In genomic region chr20:45968081-45968671, GRCh38 we compare ENCODE assay signal across 23 cellular contexts. TPM values are rescaled to one million over a fixed set of nuclear protein-coding genes. Genes with fewer than 3 reads are reported as not detected.
A peak's percentile ranks its signal among the peaks of the same experiment; 100 is the strongest.
DNase-seq lines count a peak whose midpoint lies in the region; TF ChIP-seq lines count a peak whose summit lies in the region.
"Had no signal": no experiment of that assay in that cellular context is flagged by ENCODE, and none has a peak within 500 bp of the region (broad histone marks: within the 10 kb centered on the region; RNA-seq: fewer than 3 reads in every experiment).

No MANE protein-coding gene starts in this region.

- H3K27ac ChIP-seq in BLaER1 treated with 17β-estradiol and CSF1 and Interleukin-3, amounts not matched to agents 10 nM and 100 nM, result peak overlapping the region in 3 of 11 experiments; percentile 9 to 100 (median 34); a peak in 3 of 22 replicates
- H3K27ac ChIP-seq in fibroblast of lung (ENCODE audit: insufficient read depth, low read length) (peak overlapping the region; percentile 49), sigmoid colon (no peak overlapping the region)
- H3K27ac ChIP-seq: ascending aorta, colonic mucosa, foreskin keratinocyte, KMS-11, neural progenitor cell, uterus had no signal

- no peak for TF ChIP-seq CTCF in fibroblast of lung (conservative IDR thresholded peaks at IDR 0.05 in 1 of 2, IDR thresholded peaks at IDR 0.05 in 1 of 2; ENCODE audit: low read depth in 1 of 2, low read length in 2 of 2)
- no peak for TF ChIP-seq CTCF in sigmoid colon (IDR thresholded peaks at IDR 0.05)
- TF ChIP-seq CTCF in foreskin fibroblast (IDR thresholded peaks at IDR 0.05; ENCODE audit: low read depth, low read length), result no peak

- H3K4me1 ChIP-seq in BLaER1 treated with 17β-estradiol and CSF1 and Interleukin-3, amounts not matched to agents 10 nM and 100 nM, result peaks cover 37 to 52% (median 44%) of the 10 kb centered on the region in 10 experiments
- H3K4me1 ChIP-seq in fibroblast of lung (ENCODE audit: control insufficient read depth, extremely low read depth, insufficient read depth, low read length) (peaks cover 12% of the 10 kb centered on the region), sigmoid colon (peaks cover 0 to 36% (median 25%) of the 10 kb centered on the region in 4 donors)

- no peaks in the 10 kb centered on the region; a peak in 2 of 22 replicates for H3K9me3 ChIP-seq in BLaER1 treated with 17β-estradiol and CSF1 and Interleukin-3, amounts not matched to agents 10 nM and 100 nM (replicated peaks in 1 of 11)
- H3K9me3 ChIP-seq in fibroblast of lung (ENCODE audit: control insufficient read depth, insufficient read depth, low read depth, low read length), result no peaks in the 10 kb centered on the region
- H3K9me3 ChIP-seq in sigmoid colon, result no peaks in the 10 kb centered on the region
- H3K9me3 ChIP-seq: ascending aorta, colonic mucosa, uterus had no signal

- H3K27me3 ChIP-seq in BLaER1 treated with 17β-estradiol and CSF1 and Interleukin-3, amounts not matched to agents 10 nM and 100 nM, result no peaks in the 10 kb centered on the region
- H3K27me3 ChIP-seq in fibroblast of lung (ENCODE audit: control insufficient read depth, insufficient read depth, low read length), result no peaks in the 10 kb centered on the region
- no peaks in the 10 kb centered on the region for H3K27me3 ChIP-seq in sigmoid colon
- H3K27me3 ChIP-seq: ascending aorta, colonic mucosa, foreskin keratinocyte, neural progenitor cell, uterus had no signal

- peaks cover 21 to 66% (median 42%) of the 10 kb centered on the region in 11 experiments; a peak in 20 of 22 replicates for H4K20me1 ChIP-seq in BLaER1 treated with 17β-estradiol and CSF1 and Interleukin-3, amounts not matched to agents 10 nM and 100 nM
- H4K20me1 ChIP-seq in fibroblast of lung (ENCODE audit: control insufficient read depth, extremely low read depth, insufficient read depth, low read length), result no peaks in the 10 kb centered on the region

- WGBS in sigmoid colon, 2 donors, result 95 to 97% methylated on average over 10 of the region's 10 CpGs

- H3K36me3 ChIP-seq in BLaER1 treated with 17β-estradiol and CSF1 and Interleukin-3, amounts not matched to agents 10 nM and 100 nM, result peaks cover 60 to 66% (median 65%) of the 10 kb centered on the region in 11 experiments
- H3K36me3 ChIP-seq in fibroblast of lung (ENCODE audit: control insufficient read depth, insufficient read depth, low read length) (peaks cover 32% of the 10 kb centered on the region), sigmoid colon (peaks cover 38 to 65% (median 55%) of the 10 kb centered on the region in 4 donors)
- H3K36me3 ChIP-seq: neural progenitor cell, uterus had no signal

- peak overlapping the region in 4 of 11 experiments; percentile 33 to 96 (median 94); a peak in 8 of 22 replicates for H3K4me2 ChIP-seq in BLaER1 treated with 17β-estradiol and CSF1 and Interleukin-3, amounts not matched to agents 10 nM and 100 nM
- no peak overlapping the region for H3K4me2 ChIP-seq in fibroblast of lung (ENCODE audit: extremely low read depth, insufficient read depth, low read length)
- H3K4me2 ChIP-seq: KMS-11, neural progenitor cell had no signal

- TF ChIP-seq EP300 in sigmoid colon (IDR thresholded peaks at IDR 0.05), result no peak

- peak overlapping the region in 7 of 11 experiments; percentile 17 to 99 (median 33); a peak in 6 of 22 replicates for H3K9ac ChIP-seq in BLaER1 treated with 17β-estradiol and CSF1 and Interleukin-3, amounts not matched to agents 10 nM and 100 nM
- no peak overlapping the region for H3K9ac ChIP-seq in fibroblast of lung (ENCODE audit: insufficient read depth, low read length)
- H3K9ac ChIP-seq: KMS-11, neural progenitor cell had no signal

- peaks cover 29% of the 10 kb centered on the region for H3K79me2 ChIP-seq in fibroblast of lung (ENCODE audit: control insufficient read depth, insufficient read depth, low read length)

- intact Hi-C loops in sigmoid colon (cut with DNase I), result no loop called here

- peak; percentile 29 for DNase-seq in MV-4-11 (lab: John Stamatoyannopoulos, UW)
- DNase-seq in fibroblast of lung (ENCODE audit: low read depth in 2 of 2), result no peak
- peak; percentile 64 for DNase-seq in sigmoid colon
- DNase-seq in foreskin fibroblast, result no peak
- no peak for DNase-seq in NCI-H82 treated with DMSO at 0.1 percent for 48 hours (lab: John Stamatoyannopoulos, UW; ENCODE audit: unreplicated experiment)
- no peak for DNase-seq in GOT3 (lab: John Stamatoyannopoulos, UW)
- DNase-seq: activated CD4-positive, alpha-beta T cell treated with anti-CD3 and anti-CD28 coated beads for 4 hours; activated naive CD4-positive, alpha-beta T cell; colonic mucosa; foreskin keratinocyte; GDM1; kidney glomerular epithelial cell; midbrain; NCI-H1105 treated with DMSO at 0.1 percent for 48 hours; NCI-H526; PC-3; T1000; uterus had no signal

- TF ChIP-seq POLR2A in sigmoid colon (IDR thresholded peaks at IDR 0.05), result no peak

- no peak overlapping the region for H3K4me3 ChIP-seq in BLaER1 treated with 17β-estradiol and CSF1 and Interleukin-3, amounts not matched to agents 10 nM and 100 nM
- no peak overlapping the region for H3K4me3 ChIP-seq in fibroblast of lung (replicated peaks in 1 of 4; ENCODE audit: control extremely low read depth in 1 of 4, insufficient read depth in 1 of 4, low read depth in 3 of 4, low read length in 4 of 4)
- H3K4me3 ChIP-seq in sigmoid colon, result no peak overlapping the region
- H3K4me3 ChIP-seq in foreskin fibroblast (ENCODE audit: low read depth in 1 of 2, low read length in 2 of 2), result no peak overlapping the region
- H3K4me3 ChIP-seq: ascending aorta, colonic mucosa, neural progenitor cell, uterus had no signal

- H2AFZ ChIP-seq in fibroblast of lung (ENCODE audit: low read length), result no peak overlapping the region
- H2AFZ ChIP-seq: neural progenitor cell had no signal

RNA-seq across cellular contexts. Expression of gene ZNF335, which starts 3.8 kb away (rescaled TPM):
- total RNA-seq in fibroblast of lung, result 7.2 and 10.2 TPM in 2 replicates
- polyA plus RNA-seq in fibroblast of lung, result 4.8 and 6.7 TPM in 2 replicates
- polyA plus RNA-seq in fibroblast of lung (2012), result 6.9 and 8.5 TPM in 2 replicates
- polyA minus RNA-seq in fibroblast of lung (ENCODE audit: low replicate concordance), result 24.7 and 35.4 TPM in 2 replicates
- total RNA-seq in sigmoid colon, result 10 to 100 TPM; 12.0 to 24.4 (median 14.9) TPM
- polyA plus RNA-seq in sigmoid colon, result 10 to 100 TPM in 1 of 3 donors, 1 to 10 TPM in 2; 5.4 to 17.1 (median 5.5) TPM

RNA-seq across cellular contexts. Expression of gene PCIF1, which starts 33.7 kb away (rescaled TPM):
- 6.7 and 9.9 TPM in 2 replicates for total RNA-seq in fibroblast of lung
- 16.0 and 18.5 TPM in 2 replicates for polyA plus RNA-seq in fibroblast of lung
- polyA plus RNA-seq in fibroblast of lung (2012), result 20.7 and 25.8 TPM in 2 replicates
- 67.9 and 99.2 TPM in 2 replicates for polyA minus RNA-seq in fibroblast of lung (ENCODE audit: low replicate concordance)
- total RNA-seq in sigmoid colon, result 10 to 100 TPM; 31.4 to 39.3 (median 32.5) TPM
- 10 to 100 TPM; 26.4 to 37.8 (median 27.2) TPM for polyA plus RNA-seq in sigmoid colon

RNA-seq across cellular contexts. Expression of gene MMP9, which starts 40.5 kb away (rescaled TPM):
- total RNA-seq in fibroblast of lung (not detected in 2 replicates), sigmoid colon (under 1 TPM in 1 of 4 donors, not detected in 3; 0.27 TPM)
- polyA plus RNA-seq in fibroblast of lung (not detected in 2 replicates), sigmoid colon (10 to 100 TPM in 1 of 3 donors, 1 to 10 TPM in 1, under 1 TPM in 1; 0.60 to 27.1 (median 2.5) TPM)
- not detected in 2 replicates for polyA plus RNA-seq in fibroblast of lung (2012)
- not detected in 2 replicates for polyA minus RNA-seq in fibroblast of lung (ENCODE audit: low replicate concordance)
- total RNA-seq: ascending aorta had no signal
- polyA plus RNA-seq: BJ had no signal

RNA-seq across cellular contexts. Expression of gene PLTP, which starts 56.2 kb away (rescaled TPM):
- total RNA-seq in fibroblast of lung (110 and 132 TPM in 2 replicates), sigmoid colon (100 to 1,000 TPM in 3 of 4 donors, 10 to 100 TPM in 1; 68.7 to 296 (median 156) TPM)
- polyA plus RNA-seq in fibroblast of lung (28.5 and 63.1 TPM in 2 replicates), sigmoid colon (10 to 100 TPM; 36.6 to 52.0 (median 47.4) TPM)
- polyA plus RNA-seq in fibroblast of lung (2012), result 36.1 and 77.6 TPM in 2 replicates
- polyA minus RNA-seq in fibroblast of lung (ENCODE audit: low replicate concordance), result 64.5 and 131 TPM in 2 replicates

Comparison
In these comparisons a context has a peak if more than half of its experiments do, and no peak if none do; other contexts are left out.
1. DNase-seq: peak in MV-4-11 (single experiment) and sigmoid colon (single experiment); none in fibroblast of lung (0 of 2), foreskin fibroblast (0 of 2), NCI-H82 treated with DMSO at 0.1 percent for 48 hours (single experiment) and GOT3 (single experiment).